ENCODE assay signal across 12 cellular contexts in the genomic region with DNA sequence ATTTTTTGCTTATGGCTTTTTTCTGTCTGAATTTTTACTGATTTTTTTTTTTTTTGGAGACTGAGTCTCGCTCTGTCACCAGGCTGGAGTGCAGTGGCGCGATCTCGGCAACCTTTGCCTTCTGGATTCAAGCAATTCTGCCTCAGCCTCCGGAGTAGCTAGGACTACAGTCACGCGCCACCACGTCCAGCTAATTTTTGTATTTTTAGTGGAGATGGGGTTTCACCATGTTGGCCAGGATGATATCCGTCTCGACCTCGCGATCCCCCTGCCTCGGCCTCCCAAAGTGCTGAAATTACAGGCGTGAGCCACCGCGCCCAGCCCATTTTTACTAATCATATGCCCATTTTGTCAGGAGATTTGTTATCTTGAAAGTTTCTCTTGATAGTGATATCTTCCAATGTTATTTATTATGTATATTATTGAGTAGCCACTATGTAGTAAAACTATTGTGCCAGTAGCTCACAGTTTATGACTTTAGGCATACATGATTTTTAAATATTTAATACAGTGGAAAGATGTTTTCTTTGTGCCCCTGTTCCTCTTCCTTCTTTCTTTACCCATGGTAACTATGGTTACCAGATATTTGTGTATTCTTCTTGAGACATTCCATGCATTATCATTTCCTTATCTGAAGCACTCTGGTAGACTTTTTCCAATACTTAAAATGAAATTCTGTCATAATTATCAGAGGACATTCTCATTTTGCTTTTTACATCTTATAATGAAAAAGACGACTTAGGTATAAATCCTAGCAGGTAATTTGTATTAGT. TPM values are rescaled to one million over a fixed set of nuclear protein-coding genes. Genes with fewer than 3 reads are reported as not detected.
A peak's percentile ranks its signal among the peaks of the same experiment; 100 is the strongest.
DNase-seq lines count a peak whose midpoint lies in the region; ATAC-seq, FAIRE-seq and TF ChIP-seq lines count a peak whose summit lies in the region.
"Had no signal": no experiment of that assay in that cellular context is flagged by ENCODE, and none has a peak within 500 bp of the region (broad histone marks: within the 10 kb centered on the region; RNA-seq: fewer than 3 reads in every experiment).

No MANE protein-coding gene starts in this region.

- peaks cover 7% of the 10 kb centered on the region for H3K36me3 Mint-ChIP-seq in neural crest cell (ENCODE audit: low read depth)

- no peak for TF ChIP-seq CTCF in K562 (IDR thresholded peaks at IDR 0.05 in 2 of 3, conservative IDR thresholded peaks at IDR 0.05 in 1 of 3; ENCODE audit: insufficient read depth in 2 of 3, low read depth in 1 of 3, low read length in 3 of 3)
- no peak for TF ChIP-seq CTCF in neural crest cell (conservative IDR thresholded peaks at IDR 0.05)
- no peak for TF ChIP-seq CTCF in kidney (IDR thresholded peaks at IDR 0.05; ENCODE audit: borderline replicate concordance, extremely low read depth, insufficient read depth)
- TF ChIP-seq CTCF in thyroid gland (IDR thresholded peaks at IDR 0.05) = no peak

- H4K20me1 ChIP-seq in K562 (replicated peaks; ENCODE audit: control insufficient read depth, insufficient read depth, low read length) = no peaks in the 10 kb centered on the region

- H3K27me3 ChIP-seq in K562 (ENCODE audit: control insufficient read depth in 2 of 2, insufficient read depth in 2 of 2, low read length in 2 of 2) (no peaks in the 10 kb centered on the region), thyroid gland (no peaks in the 10 kb centered on the region)
- H3K27me3 ChIP-seq: vagina had no signal

- H3K4me1 Mint-ChIP-seq in neural crest cell = peaks cover 34% of the 10 kb centered on the region

- H3K9ac ChIP-seq in K562 (ENCODE audit: insufficient read depth in 1 of 2, low read depth in 2 of 2, low read length in 2 of 2) (peak overlapping the region; percentile 75 to 98), kidney (ENCODE audit: low read length in 2 of 2) (no peak overlapping the region)

- H3K79me2 ChIP-seq in K562 (ENCODE audit: control insufficient read depth, insufficient read depth, low read length) = peaks cover 69% of the 10 kb centered on the region

- FAIRE-seq in K562 (lab: Jason Lieb, UNC) (no peak), kidney (lab: Jason Lieb, UNC) (no peak)

- TF ChIP-seq POLR2A in K562 (conservative IDR thresholded peaks at IDR 0.05) = peak; percentile 19; the same call in 1 of the 2 replicates
- no peak for TF ChIP-seq POLR2A in thyroid gland (IDR thresholded peaks at IDR 0.05)

- H3K27ac Mint-ChIP-seq in neural crest cell (ENCODE audit: unreplicated experiment) = peak overlapping the region; percentile 67

- no peaks in the 10 kb centered on the region for H3K9me3 Mint-ChIP-seq in neural crest cell

- no peak overlapping the region for H2AFZ ChIP-seq in K562 (ENCODE audit: low read depth, low read length)

- peak overlapping the region; percentile 98 for H3K4me3 Mint-ChIP-seq in neural crest cell

- POLR2A ChIA-PET in K562 (lab: Yijun Ruan, JAX) = interaction anchor here (1.0 to 3.8 kb wide), 6 partner anchors 12 to 120 kb away, joined by 3 to 62 read pairs (median 5); partner anchors contain the start of gene SLC25A12

- H3K27ac ChIP-seq in K562 (ENCODE audit: extremely low read depth, low read depth, low read length) = no peak overlapping the region; the same call in 2 of the 3 replicates
- no peak overlapping the region for H3K27ac ChIP-seq in kidney (ENCODE audit: low read depth in 2 of 2, low read length in 2 of 2)
- no peak overlapping the region for H3K27ac ChIP-seq in thyroid gland

- 63% methylated on average over 17 of the region's 17 CpGs for WGBS in K562 (ENCODE audit: insufficient coverage, low coverage, missing lambda C conversion rate)
- 94 to 95% methylated on average over 17 of the region's 17 CpGs for WGBS in thyroid gland, 2 donors

- DNase-seq in SKM-1 treated with dmso at 0.1 percent for 144 hours (lab: John Stamatoyannopoulos, UW; ENCODE audit: unreplicated experiment) = peak; percentile 6
- DNase-seq in SKM-1 (lab: John Stamatoyannopoulos, UW; ENCODE audit: unreplicated experiment) = no peak
- peak; percentile 10 for DNase-seq in NCI-H69 (lab: John Stamatoyannopoulos, UW)
- no peak for DNase-seq in K562 (ENCODE audit: extremely low read depth in 1 of 4, low spot score in 3 of 4)
- no peak for DNase-seq in neural crest cell (ENCODE audit: low read depth, low spot score)
- DNase-seq in kidney = no peak
- no peak for DNase-seq in NCI-H524 treated with DMSO at 0.1 percent for 48 hours (lab: John Stamatoyannopoulos, UW)
- no peak for DNase-seq in thyroid gland
- DNase-seq: activated CD4-positive, alpha-beta T cell treated with anti-CD3 and anti-CD28 coated beads, Interleukin-2, amount 50 U/mL, for 4 hours; hypothalamus; IMR-90 had no signal

- peak overlapping the region; percentile 100; the same call in 1 of the 2 replicates for H3K4me2 ChIP-seq in K562 (ENCODE audit: insufficient read depth, low read length)

- no peaks in the 10 kb centered on the region for H3K9me3 ChIP-seq in K562 (replicated peaks; ENCODE audit: control insufficient read depth, insufficient read depth, low read depth, low read length)
- H3K9me3 ChIP-seq in kidney (ENCODE audit: control insufficient read depth in 1 of 2, low read length in 2 of 2) = no peaks in the 10 kb centered on the region
- H3K9me3 ChIP-seq in thyroid gland = no peaks in the 10 kb centered on the region
- H3K9me3 ChIP-seq: vagina had no signal

- no peak for TF ChIP-seq RAD21 in K562 (CRISPR knock-in tag; conservative IDR thresholded peaks at IDR 0.05 in 1 of 2, IDR thresholded peaks at IDR 0.05 in 1 of 2)

- H3K27me3 Mint-ChIP-seq in neural crest cell (ENCODE audit: low read depth) = no peaks in the 10 kb centered on the region

- CTCF ChIA-PET in K562 (lab: Yijun Ruan, JAX; ENCODE audit: low intra/inter-chr PET ratio) = no interaction called here

- BruUV-seq in K562 (replicated peaks; lab: Mats Ljungman, UMichigan) = no TSS peak

- H3K9me1 ChIP-seq in K562 (ENCODE audit: control insufficient read depth, insufficient read depth, low read length) = no peaks in the 10 kb centered on the region

- TF ChIP-seq EP300 in K562 (IDR thresholded peaks at IDR 0.05; ENCODE audit: low read length) = no peak

- intact Hi-C loops in K562 (cut with micrococcal nuclease) (loop anchor here (5.0 to 10.0 kb wide), 5 partner anchors 47 to 200 kb away; partner anchors contain the start of gene DLX2), kidney (cut with DNase I) (no loop called here), thyroid gland (cut with DNase I) (no loop called here)

- H3K4me1 ChIP-seq in K562 (replicated peaks in 1 of 2; ENCODE audit: control insufficient read depth in 2 of 2, insufficient read depth in 2 of 2, low read length in 2 of 2) (peaks cover 13 to 14% of the 10 kb centered on the region in 2 experiments; a peak in 4 of 5 replicates), kidney (ENCODE audit: control insufficient read depth in 1 of 2, insufficient read depth in 1 of 2, low read depth in 1 of 2, low read length in 2 of 2) (peaks cover 4 to 5% of the 10 kb centered on the region in 2 donors), thyroid gland (peaks cover 12 to 17% of the 10 kb centered on the region in 2 donors)

- H3K36me3 ChIP-seq in K562 (ENCODE audit: control insufficient read depth, insufficient read depth, low read length) (peaks cover 53% of the 10 kb centered on the region), kidney (ENCODE audit: control insufficient read depth in 1 of 2, insufficient read depth in 2 of 2, low read length in 2 of 2) (peaks cover 0 to 4% of the 10 kb centered on the region in 2 donors), thyroid gland (peaks cover 0 to 6% of the 10 kb centered on the region in 2 donors)
- H3K36me3 ChIP-seq: vagina had no signal

- peak overlapping the region; percentile 68; the same call in 1 of the 2 replicates for H3K4me3 ChIP-seq in K562
- no peak overlapping the region for H3K4me3 ChIP-seq in kidney (ENCODE audit: low read length in 2 of 2)
- H3K4me3 ChIP-seq in thyroid gland (replicated peaks in 1 of 3) = no peak overlapping the region

- no peak for ATAC-seq in K562

- in situ Hi-C loops in K562 (cut with MboI) = no loop called here

RNA-seq across cellular contexts. Expression of gene HAT1, which starts 2.1 kb away (rescaled TPM):
- 45.2 and 99.1 TPM in 2 replicates for total RNA-seq in K562 (2011; cell fraction: chromatin; rRNA removed; ENCODE audit: low replicate concordance)
- total RNA-seq in K562 (2011; cell fraction: nucleolus; rRNA removed) = 30.7 and 34.7 TPM in 2 replicates
- total RNA-seq in K562 (2011; cell fraction: nucleoplasm; rRNA removed) = 57.9 and 59.7 TPM in 2 replicates
- total RNA-seq in K562 (2014; rRNA removed) (104 and 125 TPM in 2 replicates), K562 (2014; rRNA removed; fragmentation: Illumina TruSeq; extraction: Trizol) (216 and 262 TPM in 2 replicates), K562 (2015; rRNA removed; fragmentation: Illumina TruSeq; extraction: Trizol) (159 and 171 TPM in 2 replicates), K562 (2021) (148 and 162 TPM in 2 replicates), neural crest cell (70.8 and 77.7 TPM in 2 replicates), kidney (35.8 TPM), thyroid gland (10 to 100 TPM; 34.0 to 68.7 (median 50.4) TPM)
- polyA plus RNA-seq in K562 (2011; rRNA removed) (176 and 298 TPM in 2 replicates), K562 (2014; fragmentation: Illumina TruSeq; extraction: Trizol) (243 and 269 TPM in 2 replicates), K562 (2014; fragmentation: Nextera tagmentation; extraction: Ambion mirVana) (100 to 1,000 TPM; 369 to 384 TPM), K562 (2014; rRNA removed) (217 and 244 TPM in 2 replicates), kidney (ENCODE audit: insufficient read depth, low read depth, low replicate concordance) (35.2 TPM)
- 44.8 and 95.3 TPM in 2 replicates for polyA plus RNA-seq in K562 (2011; cell fraction: cytosol; rRNA removed)
- 22.2 and 34.5 TPM in 2 replicates for polyA plus RNA-seq in K562 (2011; cell fraction: nucleus; rRNA removed)
- polyA plus RNA-seq in K562 (2012) = 157 and 173 TPM in 2 replicates
- polyA minus RNA-seq in K562 (2011; rRNA and poly(A)+ RNA removed) = 190 and 212 TPM in 2 replicates
- polyA minus RNA-seq in K562 (2011; cell fraction: cytosol; rRNA and poly(A)+ RNA removed) = 43.4 and 67.5 TPM in 2 replicates
- polyA minus RNA-seq in K562 (2011; cell fraction: nucleus; rRNA and poly(A)+ RNA removed) = 25.4 and 46.1 TPM in 2 replicates

RNA-seq across cellular contexts. Expression of gene SLC25A12, which starts 30.3 kb away (rescaled TPM):
- total RNA-seq in K562 (2011; cell fraction: chromatin; rRNA removed; ENCODE audit: low replicate concordance) = 36.2 and 70.5 TPM in 2 replicates
- 12.8 and 19.2 TPM in 2 replicates for total RNA-seq in K562 (2011; cell fraction: nucleolus; rRNA removed)
- 30.2 and 31.1 TPM in 2 replicates for total RNA-seq in K562 (2011; cell fraction: nucleoplasm; rRNA removed)
- total RNA-seq in K562 (2014; rRNA removed) = 13.5 and 17.5 TPM in 2 replicates
- 23.8 and 24.6 TPM in 2 replicates for total RNA-seq in K562 (2014; rRNA removed; fragmentation: Illumina TruSeq; extraction: Trizol)
- total RNA-seq in K562 (2015; rRNA removed; fragmentation: Illumina TruSeq; extraction: Trizol) = 22.6 and 22.7 TPM in 2 replicates
- 20.5 and 21.3 TPM in 2 replicates for total RNA-seq in K562 (2021)
- polyA plus RNA-seq in K562 (2011; rRNA removed) = 27.1 and 36.5 TPM in 2 replicates
- polyA plus RNA-seq in K562 (2011; cell fraction: cytosol; rRNA removed) = 14.3 and 17.6 TPM in 2 replicates
- 33.7 and 36.3 TPM in 2 replicates for polyA plus RNA-seq in K562 (2011; cell fraction: nucleus; rRNA removed)
- 14.2 and 15.0 TPM in 2 replicates for polyA plus RNA-seq in K562 (2012)
- 20.3 and 21.7 TPM in 2 replicates for polyA plus RNA-seq in K562 (2014; fragmentation: Illumina TruSeq; extraction: Trizol)
- 10 to 100 TPM; 18.3 to 31.5 TPM for polyA plus RNA-seq in K562 (2014; fragmentation: Nextera tagmentation; extraction: Ambion mirVana)
- 17.6 and 23.2 TPM in 2 replicates for polyA plus RNA-seq in K562 (2014; rRNA removed)
- 41.6 and 43.3 TPM in 2 replicates for polyA minus RNA-seq in K562 (2011; rRNA and poly(A)+ RNA removed)
- polyA minus RNA-seq in K562 (2011; cell fraction: cytosol; rRNA and poly(A)+ RNA removed) = 12.9 and 19.3 TPM in 2 replicates
- 17.6 and 21.2 TPM in 2 replicates for polyA minus RNA-seq in K562 (2011; cell fraction: nucleus; rRNA and poly(A)+ RNA removed)
- total RNA-seq in neural crest cell = 20.4 and 20.5 TPM in 2 replicates
- total RNA-seq in kidney = 24.8 TPM
- polyA plus RNA-seq in kidney (ENCODE audit: insufficient read depth, low read depth, low replicate concordance) = 21.8 TPM
- total RNA-seq in thyroid gland = 10 to 100 TPM; 37.3 to 61.4 (median 46.3) TPM

Comparison
In these comparisons a context has a peak if more than half of its experiments do, and no peak if none do; other contexts are left out.
1. DNase-seq: peak in SKM-1 treated with dmso at 0.1 percent for 144 hours (single experiment) and NCI-H69 (single experiment); none in SKM-1 (single experiment), K562 (0 of 4), neural crest cell (single experiment), kidney (single experiment), NCI-H524 treated with DMSO at 0.1 percent for 48 hours (single experiment) and thyroid gland (0 of 2).
2. H3K9ac ChIP-seq: peak in K562 (2 of 2); none in kidney (0 of 2).